ENCODE assay signal across 8 cellular contexts in genomic region chr3:11721114-11721440, GRCh38.
DNase-seq lines count a peak whose midpoint lies in the region; ATAC-seq and TF ChIP-seq lines count a peak whose summit lies in the region.

No MANE protein-coding gene starts in this region.

- no peak overlapping the region for H3K23ac ChIP-seq in IMR-90 (ENCODE audit: low read depth, low read length)

- H3K9me3 ChIP-seq in IMR-90 (ENCODE audit: control insufficient read depth, insufficient read depth, low read length), result no peaks in the 10 kb centered on the region

- peaks cover 18% of the 10 kb centered on the region for H3K27me3 ChIP-seq in IMR-90 (ENCODE audit: control insufficient read depth, insufficient read depth, low read length)

- no peak overlapping the region for H4K5ac ChIP-seq in IMR-90 (ENCODE audit: low read depth, low read length)

- no peak overlapping the region for H3K56ac ChIP-seq in IMR-90 (ENCODE audit: extremely low read depth, insufficient read depth, low read length)

- no peak overlapping the region for H2BK5ac ChIP-seq in IMR-90 (ENCODE audit: low read depth, low read length, poor library complexity, severe bottlenecking)

- H3K4me1 Mint-ChIP-seq in naive thymus-derived CD8-positive, alpha-beta T cell, result peaks cover 13 to 22% (median 21%) of the 10 kb centered on the region in 4 donors

- POLR2A ChIA-PET in IMR-90 (lab: Charles Lee; ENCODE audit: unreplicated experiment), result no interaction called here
- POLR2A ChIA-PET in naive thymus-derived CD8-positive, alpha-beta T cell (lab: Charles Lee), result no interaction called here

- H2BK15ac ChIP-seq in IMR-90 (ENCODE audit: low read depth, low read length), result no peak overlapping the region

- H3K27me3 Mint-ChIP-seq in naive thymus-derived CD8-positive, alpha-beta T cell, result peaks cover 10 to 27% (median 11%) of the 10 kb centered on the region in 5 donors

- no peaks in the 10 kb centered on the region for H3K36me3 Mint-ChIP-seq in naive thymus-derived CD8-positive, alpha-beta T cell

- H3K4me3 ChIP-seq in AG10803 (ENCODE audit: low read length) (peak overlapping the region; percentile 94), IMR-90 (ENCODE audit: insufficient read depth, low read depth, low read length) (no peak overlapping the region)

- WGBS in IMR-90 (ENCODE audit: extremely low coverage in 2 of 2, insufficient read length in 1 of 2), 2 experiments, result 33% methylated on average over 1 of the region's 5 CpGs; no CpG with 5 or more reads in 1 of the 2 experiments

- CTCF ChIA-PET in IMR-90 (lab: Yijun Ruan, JAX), result no interaction called here

- H3K9ac ChIP-seq in IMR-90 (ENCODE audit: low read depth, low read length), result no peak overlapping the region

- no peaks in the 10 kb centered on the region for H3K9me1 ChIP-seq in IMR-90 (ENCODE audit: insufficient read depth, low read length)

- H3K4me1 ChIP-seq in IMR-90 (ENCODE audit: control insufficient read depth, insufficient read depth, low read length), result no peaks in the 10 kb centered on the region; the same call in none of the 2 replicates

- H2BK20ac ChIP-seq in IMR-90 (ENCODE audit: low read depth, low read length), result no peak overlapping the region

- no peak overlapping the region for H3K18ac ChIP-seq in IMR-90 (ENCODE audit: low read depth, low read length)

- no peak overlapping the region for H2AK5ac ChIP-seq in IMR-90 (ENCODE audit: low read depth, low read length)

- TF ChIP-seq CTCF in AG10803 (conservative IDR thresholded peaks at IDR 0.05; ENCODE audit: low read length) (no peak), IMR-90 (conservative IDR thresholded peaks at IDR 0.05; ENCODE audit: low read depth, low read length) (no peak)

- peaks cover 0 to 16% of the 10 kb centered on the region in 2 experiments; a peak in 2 of 4 replicates for H3K79me1 ChIP-seq in IMR-90 (ENCODE audit: low read depth in 1 of 2, low read length in 2 of 2)

- no peak overlapping the region for H2AFZ ChIP-seq in IMR-90 (replicated peaks; ENCODE audit: low read length, poor library complexity)

- H3K4ac ChIP-seq in IMR-90 (ENCODE audit: low read depth, low read length), result no peak overlapping the region

- in situ Hi-C loops in IMR-90 (cut with MboI; ENCODE audit: low sequenced_read_pairs), result no loop called here

- H4K91ac ChIP-seq in IMR-90 (ENCODE audit: insufficient read depth, low read depth, low read length), result no peak overlapping the region

- ATAC-seq in IMR-90 (ENCODE audit: low read depth) (no peak), HG03175 (IDR thresholded peaks at IDR 0.05; ENCODE audit: unreplicated experiment) (no peak)
- ATAC-seq in naive thymus-derived CD8-positive, alpha-beta T cell, result no peak

- BruUV-seq in IMR-90 (replicated peaks; lab: Mats Ljungman, UMichigan), result no TSS peak

- peak overlapping the region; percentile 8; the same call in 1 of the 2 replicates for H3K4me2 ChIP-seq in IMR-90 (ENCODE audit: low read depth, low read length)

- H3K27ac Mint-ChIP-seq in naive thymus-derived CD8-positive, alpha-beta T cell, result peak overlapping the region in 3 of 10 donors; percentile 42 to 87 (median 66)

- intact Hi-C loops in IMR-90 (cut with micrococcal nuclease), result no loop called here

- TF ChIP-seq POLR2A in IMR-90 (IDR thresholded peaks at IDR 0.05; ENCODE audit: low read depth, low read length), result no peak

- TF ChIP-seq RAD21 in IMR-90 (IDR thresholded peaks at IDR 0.05; ENCODE audit: low read length), result no peak

- H4K8ac ChIP-seq in IMR-90 (ENCODE audit: low read depth in 2 of 2, low read length in 2 of 2), result no peak overlapping the region

- dilution Hi-C loops in IMR-90 (cut with HindIII; ENCODE audit: low sequenced_read_pairs, unreplicated experiment), result no loop called here

- H3K4me3 Mint-ChIP-seq in naive thymus-derived CD8-positive, alpha-beta T cell, result peak overlapping the region; percentile 84 to 98 (median 93)

- H3K27ac ChIP-seq in IMR-90 (ENCODE audit: insufficient read depth, low read length), result no peak overlapping the region

- H3K14ac ChIP-seq in IMR-90 (replicated peaks; ENCODE audit: low read depth, low read length), result no peak overlapping the region

- H4K20me1 ChIP-seq in IMR-90 (ENCODE audit: insufficient read depth, low read length), result no peaks in the 10 kb centered on the region; the same call in 1 of the 2 replicates

- no peaks in the 10 kb centered on the region for H3K36me3 ChIP-seq in IMR-90 (ENCODE audit: control insufficient read depth, insufficient read depth, low read length)

- DNase-seq in AG10803 (ENCODE audit: low read depth) (peak; percentile 45), IMR-90 (no peak), cerebellar cortex (ENCODE audit: low spot score) (peak; percentile 74), DMS79 treated with DMSO at 0.1 percent for 48 hours (lab: John Stamatoyannopoulos, UW) (no peak), NOMO-1 treated with DMSO at 0.1 percent for 48 hours (lab: John Stamatoyannopoulos, UW; ENCODE audit: unreplicated experiment) (no peak), middle frontal gyrus (ENCODE audit: extremely low spot score, low spot score) (no peak)
- DNase-seq in naive thymus-derived CD8-positive, alpha-beta T cell, result no peak

- no peaks in the 10 kb centered on the region for H3K9me3 Mint-ChIP-seq in naive thymus-derived CD8-positive, alpha-beta T cell

- H2AK9ac ChIP-seq in IMR-90 (replicated peaks; ENCODE audit: low read depth, low read length, poor library complexity), result no peak overlapping the region

- H2BK120ac ChIP-seq in IMR-90 (ENCODE audit: low read depth, low read length), result no peak overlapping the region

TF ChIP-seq in IMR-90, 13 proteins besides CTCF, POLR2A, EP300 and RAD21:
- TF ChIP-seq MAZ (IDR thresholded peaks at IDR 0.05; ENCODE audit: borderline replicate concordance, low read depth, low read length) (no peak), NFE2L2 (IDR thresholded peaks at IDR 0.05; ENCODE audit: low read depth, low read length) (no peak), CEBPB (IDR thresholded peaks at IDR 0.05; ENCODE audit: low read depth, low read length) (no peak), FOS (IDR thresholded peaks at IDR 0.05; ENCODE audit: low read depth, low read length) (no peak), RFX5 (IDR thresholded peaks at IDR 0.05; ENCODE audit: low read depth, low read length) (no peak), BHLHE40 (IDR thresholded peaks at IDR 0.05; ENCODE audit: low read depth, low read length) (no peak), ELK1 (IDR thresholded peaks at IDR 0.05; ENCODE audit: borderline replicate concordance, low read depth, low read length) (no peak), RCOR1 (IDR thresholded peaks at IDR 0.05; ENCODE audit: insufficient replicate concordance, low read length) (no peak), CHD1 (IDR thresholded peaks at IDR 0.05; ENCODE audit: low read depth, low read length) (no peak), MAFK (IDR thresholded peaks at IDR 0.05; ENCODE audit: low read depth, low read length) (no peak), SMC3 (IDR thresholded peaks at IDR 0.05; ENCODE audit: low read depth, low read length) (no peak), MXI1 (IDR thresholded peaks at IDR 0.05; ENCODE audit: borderline replicate concordance, low read depth, low read length) (no peak), USF2 (IDR thresholded peaks at IDR 0.05; ENCODE audit: low read depth, low read length) (no peak)

Comparison
In these comparisons a context has a peak if more than half of its experiments do, and no peak if none do; other contexts are left out.
1. DNase-seq: peak in AG10803 (single experiment) and cerebellar cortex (single experiment); none in IMR-90 (single experiment), naive thymus-derived CD8-positive, alpha-beta T cell (0 of 10), DMS79 treated with DMSO at 0.1 percent for 48 hours (single experiment), NOMO-1 treated with DMSO at 0.1 percent for 48 hours (single experiment) and middle frontal gyrus (single experiment).